In genomic region chr5:154063372-154063771, GRCh38 we compare ENCODE assay signal across 5 cellular contexts.
"Had no signal": no experiment of that assay in that cellular context is flagged by ENCODE, and none has a peak within 500 bp of the region (broad histone marks: within the 10 kb centered on the region; RNA-seq: fewer than 3 reads in every experiment).

No MANE protein-coding gene starts in this region.

- H3K9ac ChIP-seq: KMS-11 had no signal

- H3K4me2 ChIP-seq: KMS-11 had no signal

- FAIRE-seq: HTR-8/SVneo had no signal

- DNase-seq: KBM-7, KG1 had no signal

- H3K27ac ChIP-seq: HL-60, KMS-11 had no signal
